1 cellular context compared by ENCODE assay signal in genomic region chr1:61132176-61133047, GRCh38.
TF ChIP-seq lines count a peak whose summit lies in the region.

No MANE protein-coding gene starts in this region.

TF ChIP-seq in H1, 55 proteins besides CTCF, POLR2A, EP300 and RAD21 (continued from another document):
- TF ChIP-seq, protein P1, sequence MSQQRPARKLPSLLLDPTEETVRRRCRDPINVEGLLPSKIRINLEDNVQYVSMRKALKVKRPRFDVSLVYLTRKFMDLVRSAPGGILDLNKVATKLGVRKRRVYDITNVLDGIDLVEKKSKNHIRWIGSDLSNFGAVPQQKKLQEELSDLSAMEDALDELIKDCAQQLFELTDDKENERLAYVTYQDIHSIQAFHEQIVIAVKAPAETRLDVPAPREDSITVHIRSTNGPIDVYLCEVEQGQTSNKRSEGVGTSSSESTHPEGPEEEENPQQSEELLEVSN (IDR thresholded peaks at IDR 0.05): no peak
- TF ChIP-seq POU5F1 (IDR thresholded peaks at IDR 0.05; ENCODE audit: low read depth, low read length) (no peak), SRF (IDR thresholded peaks at IDR 0.05; ENCODE audit: low read depth, low read length) (no peak), EZH2 (IDR thresholded peaks at IDR 0.05; ENCODE audit: low read depth, low read length, severe bottlenecking) (no peak), CTBP2 (IDR thresholded peaks at IDR 0.05; ENCODE audit: borderline replicate concordance, insufficient read depth, insufficient read length, low read length) (no peak)
